ENCODE assay signal across 8 cellular contexts in genomic region chr6:393391-394221, GRCh38. TPM values are rescaled to one million over a fixed set of nuclear protein-coding genes. Genes with fewer than 3 reads are reported as not detected.
DNase-seq lines count a peak whose midpoint lies in the region; ATAC-seq, FAIRE-seq and TF ChIP-seq lines count a peak whose summit lies in the region.

No MANE protein-coding gene starts in this region.

- peak overlapping the region; percentile 84 to 98 (median 95) for H3K4me3 Mint-ChIP-seq in naive thymus-derived CD8-positive, alpha-beta T cell

- no peaks in the 10 kb centered on the region for H3K9me3 Mint-ChIP-seq in naive thymus-derived CD8-positive, alpha-beta T cell

- H3K9ac ChIP-seq in GM12878 (ENCODE audit: control insufficient read depth, insufficient read depth, low read length): peak overlapping the region; percentile 97

- H3K79me2 ChIP-seq in GM12878 (ENCODE audit: control insufficient read depth, insufficient read depth, low read length): peaks cover 92% of the 10 kb centered on the region

- peak; percentile 54 for DNase-seq in stimulated activated CD4-positive, alpha-beta T cell treated with anti-CD3 and anti-CD28 coated beads, Interleukin-12 subunit alpha, Interleukin-12 subunit beta, amount 100 ng/mL, for 4 hours
- no peak for DNase-seq in stimulated activated CD4-positive, alpha-beta T cell treated with anti-CD3 and anti-CD28 coated beads, Interleukin-2, amount 100 ng/mL, for 48 hours
- DNase-seq in GM12878 (ENCODE audit: low read depth, low spot score) (no peak), cerebellum (ENCODE audit: low spot score) (no peak)
- DNase-seq in naive thymus-derived CD8-positive, alpha-beta T cell: no peak

- peaks cover 29 to 37% of the 10 kb centered on the region in 2 experiments for H3K36me3 ChIP-seq in GM12878 (ENCODE audit: control insufficient read depth in 2 of 2, insufficient read depth in 2 of 2, low read length in 1 of 2)

- no TSS peak for BruUV-seq in GM12878 (replicated peaks; lab: Mats Ljungman, UMichigan)

- no peaks in the 10 kb centered on the region for H3K27me3 ChIP-seq in GM12878 (replicated peaks in 1 of 2; ENCODE audit: control insufficient read depth in 2 of 2, insufficient read depth in 2 of 2, low read length in 1 of 2)

- ATAC-seq in GM12878 (peak; percentile 2), HG03432 (IDR thresholded peaks at IDR 0.05; ENCODE audit: unreplicated experiment) (no peak), GM19328 (IDR thresholded peaks at IDR 0.05; ENCODE audit: unreplicated experiment) (no peak), GM21423 (IDR thresholded peaks at IDR 0.05; ENCODE audit: unreplicated experiment) (no peak)
- ATAC-seq in naive thymus-derived CD8-positive, alpha-beta T cell: peak; percentile 24 to 35

- H3K36me3 Mint-ChIP-seq in naive thymus-derived CD8-positive, alpha-beta T cell: peaks cover 0 to 9% (median 0%) of the 10 kb centered on the region in 3 donors

- H3K27me3 Mint-ChIP-seq in naive thymus-derived CD8-positive, alpha-beta T cell: peaks cover 0 to 13% (median 5%) of the 10 kb centered on the region in 5 donors

- TF ChIP-seq CTCF in GM12878 (IDR thresholded peaks at IDR 0.05 in 2 of 3, conservative IDR thresholded peaks at IDR 0.05 in 1 of 3; ENCODE audit: control insufficient read depth in 2 of 3, extremely low read depth in 1 of 3, insufficient read depth in 1 of 3, low read depth in 3 of 3, low read length in 3 of 3): no peak

- in situ Hi-C loops in GM12878 (cut with MboI): loop anchor here (10.0 kb wide), 1 partner anchor 179 kb away; no protein-coding TSS in a partner anchor

- H3K4me2 ChIP-seq in GM12878 (ENCODE audit: control insufficient read depth, insufficient read depth): peak overlapping the region; percentile 77

- CTCF ChIA-PET in GM12878 (lab: Yijun Ruan, JAX): interaction anchor here (0.7 to 5.1 kb wide), 11 partner anchors 10 to 317 kb away, joined by 3 to 33 read pairs (median 4); no protein-coding TSS in a partner anchor

- H2AFZ ChIP-seq in GM12878 (ENCODE audit: control insufficient read depth, low read depth, low read length): no peak overlapping the region

- POLR2A ChIA-PET in GM12878 (lab: Charles Lee): interaction anchor here (1.0 to 5.6 kb wide), 10 partner anchors 8 to 109 kb away, joined by 3 to 42 read pairs (median 5); no protein-coding TSS in a partner anchor
- POLR2A ChIA-PET in naive thymus-derived CD8-positive, alpha-beta T cell (lab: Charles Lee): interaction anchor here (1.2 to 2.2 kb wide), 4 partner anchors 8 to 107 kb away, joined by 3 to 11 read pairs (median 4); no protein-coding TSS in a partner anchor

- H3K27ac Mint-ChIP-seq in naive thymus-derived CD8-positive, alpha-beta T cell: peak overlapping the region in 7 of 10 donors; percentile 5 to 91 (median 68)

- SMC1A ChIA-PET in GM12878 (lab: Charles Lee; ENCODE audit: uncharacterized antibody, unreplicated experiment): interaction anchor here (0.8 to 13.5 kb wide), 15 partner anchors 12 to 204 kb away, joined by 3 to 185 read pairs (median 6); partner anchors contain the start of gene DUSP22

- H3K27ac ChIP-seq in GM12878 (ENCODE audit: control insufficient read depth, insufficient read depth): peak overlapping the region; percentile 91

- peaks cover 42% of the 10 kb centered on the region for H3K4me1 ChIP-seq in GM12878 (ENCODE audit: control insufficient read depth, insufficient read depth, low read length)

- H4K20me1 ChIP-seq in GM12878 (ENCODE audit: control insufficient read depth, insufficient read depth): peaks cover 21% of the 10 kb centered on the region

- RAD21 ChIA-PET in GM12878 (lab: Charles Lee; ENCODE audit: unreplicated experiment): interaction anchor here (0.8 to 9.4 kb wide), 18 partner anchors 11 to 204 kb away, joined by 3 to 95 read pairs (median 5); no protein-coding TSS in a partner anchor

- H3K4me1 Mint-ChIP-seq in naive thymus-derived CD8-positive, alpha-beta T cell: peaks cover 7 to 39% (median 31%) of the 10 kb centered on the region in 4 donors

- H3K9me3 ChIP-seq in GM12878 (replicated peaks; ENCODE audit: control insufficient read depth, insufficient read depth, low read length): no peaks in the 10 kb centered on the region

- no peak for TF ChIP-seq RAD21 in GM12878 (IDR thresholded peaks at IDR 0.05; ENCODE audit: insufficient read depth, low read depth, low read length)

- FAIRE-seq in GM12878 (lab: Jason Lieb, UNC): no peak

- peak overlapping the region; percentile 95 for H3K4me3 ChIP-seq in GM12878

- WGBS in GM12878 (ENCODE audit: insufficient coverage, insufficient replicate concordance, low lambda C conversion rate, missing lambda C conversion rate): 1% methylated on average over 27 of the region's 68 CpGs

- no peak for TF ChIP-seq EP300 in GM12878 (IDR thresholded peaks at IDR 0.05; ENCODE audit: borderline replicate concordance in 1 of 2, control insufficient read depth in 1 of 2, low read depth in 2 of 2, low read length in 2 of 2)

- intact Hi-C loops in GM12878 (cut with micrococcal nuclease; ENCODE audit: unreplicated experiment): no loop called here

- TF ChIP-seq POLR2A in GM12878 (IDR thresholded peaks at IDR 0.05; ENCODE audit: low read depth, low read length): peak; percentile 85

TF ChIP-seq in GM12878, 131 proteins besides CTCF, POLR2A, EP300 and RAD21 (continues in another document):
- TF ChIP-seq LARP7 (IDR thresholded peaks at IDR 0.05): peak; percentile 27; the same call in 1 of the 2 replicates
- TF ChIP-seq CBFB (IDR thresholded peaks at IDR 0.05; ENCODE audit: low read depth): 0 out of 2 replicates have a peak, but pooled peaks have one; percentile 36
- peak; percentile 62 for TF ChIP-seq NKRF (conservative IDR thresholded peaks at IDR 0.05)
- no peak for TF ChIP-seq SMARCA5 (IDR thresholded peaks at IDR 0.05)
- TF ChIP-seq RELB (IDR thresholded peaks at IDR 0.05; ENCODE audit: low read depth): peak; percentile 66; the same call in 1 of the 2 replicates
- TF ChIP-seq CHD2 (IDR thresholded peaks at IDR 0.05; ENCODE audit: borderline replicate concordance, low read depth, low read length): 0 out of 2 replicates have a peak, but pooled peaks have one; percentile 33
- TF ChIP-seq MLLT1 (IDR thresholded peaks at IDR 0.05): peak; percentile 96

RNA-seq across cellular contexts. Expression of gene IRF4, which starts 2.1 kb away (rescaled TPM):
- total RNA-seq in GM12878 (2013; cell fraction: nucleolus; rRNA removed): 825 and 857 TPM in 2 replicates
- total RNA-seq in GM12878 (2014; rRNA removed) (287 and 295 TPM in 2 replicates), GM12878 (2014; rRNA removed; fragmentation: Illumina TruSeq; extraction: Trizol) (217 and 228 TPM in 2 replicates), GM12878 (2021) (495 and 498 TPM in 2 replicates), cerebellum (0.27 TPM)
- 299 TPM for polyA plus RNA-seq in GM12878 (2011; ENCODE audit: low read depth)
- polyA plus RNA-seq in GM12878 (2011; rRNA removed) (252 and 320 TPM in 2 replicates), GM12878 (2014; fragmentation: Illumina TruSeq; extraction: Trizol) (223 and 228 TPM in 2 replicates), GM12878 (2014; fragmentation: Nextera tagmentation; extraction: Ambion mirVana) (10 to 100 TPM; 50.0 to 98.9 TPM), GM12878 (2014; rRNA removed) (187 and 205 TPM in 2 replicates), GM12878 (2016; fragmentation: Nextera tagmentation; extraction: Ambion mirVana) (100 to 1,000 TPM; 295 to 297 TPM)
- 352 and 442 TPM in 2 replicates for polyA plus RNA-seq in GM12878 (2011; cell fraction: cytosol; rRNA removed)
- 848 and 1,001 TPM in 2 replicates for polyA plus RNA-seq in GM12878 (2011; cell fraction: nucleus; rRNA removed)
- polyA plus RNA-seq in GM12878 (2012): 262 and 367 TPM in 2 replicates
- 364 and 403 TPM in 2 replicates for polyA minus RNA-seq in GM12878 (2011; rRNA and poly(A)+ RNA removed)
- polyA minus RNA-seq in GM12878 (2011; cell fraction: cytosol; rRNA and poly(A)+ RNA removed): 196 and 207 TPM in 2 replicates
- polyA minus RNA-seq in GM12878 (2011; cell fraction: nucleus; rRNA and poly(A)+ RNA removed): 241 and 321 TPM in 2 replicates
- total RNA-seq in naive thymus-derived CD8-positive, alpha-beta T cell: 10 to 100 TPM in 1 of 2 experiments, 1 to 10 TPM in 1; 7.4 to 10.4 TPM
- polyA plus RNA-seq in naive thymus-derived CD8-positive, alpha-beta T cell: under 1 TPM; 0.44 to 0.97 (median 0.94) TPM

Comparison
In these comparisons a context has a peak if more than half of its experiments do, and no peak if none do; other contexts are left out.
1. ATAC-seq: peak in GM12878 (single experiment) and naive thymus-derived CD8-positive, alpha-beta T cell (2 of 2); none in HG03432 (single experiment), GM19328 (single experiment) and GM21423 (single experiment).
2. RNA of gene IRF4, which starts 2.1 kb away (total RNA-seq): 217 to 857 TPM in GM12878; 7.4 to 10.4 TPM in naive thymus-derived CD8-positive, alpha-beta T cell and 0.27 TPM in cerebellum (single experiment); every median in the first group is over 10 times any median in the second.